Comparison of ENCODE assay signal across 1 cellular context in the genomic region with DNA sequence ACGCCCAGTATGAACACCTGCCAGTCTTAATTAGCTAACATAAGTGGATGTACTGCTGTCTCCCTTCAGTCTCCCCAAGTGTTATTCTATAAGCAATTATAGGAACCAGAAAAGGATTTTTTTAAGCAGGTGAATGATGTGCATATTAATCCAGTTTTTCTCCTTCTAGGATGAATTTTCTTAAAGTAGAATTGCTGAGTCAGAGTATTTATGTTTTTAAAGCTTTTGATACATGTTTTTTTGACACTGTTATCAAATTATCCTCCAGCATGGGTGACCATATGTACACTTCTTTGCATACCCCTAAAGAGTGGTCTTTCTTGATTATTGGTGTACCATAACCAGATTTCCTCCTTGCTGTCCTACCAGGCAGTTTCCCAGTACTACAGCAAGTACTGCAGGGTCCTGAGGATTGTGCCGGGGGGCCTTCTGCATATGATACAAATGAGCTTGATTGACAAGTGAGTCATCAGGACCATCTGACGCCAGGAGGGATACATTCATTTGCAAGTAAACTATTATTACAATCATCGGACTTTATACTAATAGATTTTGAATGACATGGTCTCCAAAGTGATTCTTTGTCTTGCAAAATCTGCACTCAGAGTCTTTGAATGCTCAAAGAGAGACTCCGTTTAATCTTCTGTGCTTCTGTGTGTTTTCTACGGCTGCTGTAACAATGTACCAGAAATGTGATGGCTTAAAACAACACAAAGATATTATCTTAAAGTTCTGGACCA.
TF ChIP-seq lines count a peak whose summit lies in the region.

No MANE protein-coding gene starts in this region.

TF ChIP-seq in GM23338, 12 proteins besides CTCF, POLR2A, EP300 and RAD21 (continued from another document):
- TF ChIP-seq, protein P1, sequence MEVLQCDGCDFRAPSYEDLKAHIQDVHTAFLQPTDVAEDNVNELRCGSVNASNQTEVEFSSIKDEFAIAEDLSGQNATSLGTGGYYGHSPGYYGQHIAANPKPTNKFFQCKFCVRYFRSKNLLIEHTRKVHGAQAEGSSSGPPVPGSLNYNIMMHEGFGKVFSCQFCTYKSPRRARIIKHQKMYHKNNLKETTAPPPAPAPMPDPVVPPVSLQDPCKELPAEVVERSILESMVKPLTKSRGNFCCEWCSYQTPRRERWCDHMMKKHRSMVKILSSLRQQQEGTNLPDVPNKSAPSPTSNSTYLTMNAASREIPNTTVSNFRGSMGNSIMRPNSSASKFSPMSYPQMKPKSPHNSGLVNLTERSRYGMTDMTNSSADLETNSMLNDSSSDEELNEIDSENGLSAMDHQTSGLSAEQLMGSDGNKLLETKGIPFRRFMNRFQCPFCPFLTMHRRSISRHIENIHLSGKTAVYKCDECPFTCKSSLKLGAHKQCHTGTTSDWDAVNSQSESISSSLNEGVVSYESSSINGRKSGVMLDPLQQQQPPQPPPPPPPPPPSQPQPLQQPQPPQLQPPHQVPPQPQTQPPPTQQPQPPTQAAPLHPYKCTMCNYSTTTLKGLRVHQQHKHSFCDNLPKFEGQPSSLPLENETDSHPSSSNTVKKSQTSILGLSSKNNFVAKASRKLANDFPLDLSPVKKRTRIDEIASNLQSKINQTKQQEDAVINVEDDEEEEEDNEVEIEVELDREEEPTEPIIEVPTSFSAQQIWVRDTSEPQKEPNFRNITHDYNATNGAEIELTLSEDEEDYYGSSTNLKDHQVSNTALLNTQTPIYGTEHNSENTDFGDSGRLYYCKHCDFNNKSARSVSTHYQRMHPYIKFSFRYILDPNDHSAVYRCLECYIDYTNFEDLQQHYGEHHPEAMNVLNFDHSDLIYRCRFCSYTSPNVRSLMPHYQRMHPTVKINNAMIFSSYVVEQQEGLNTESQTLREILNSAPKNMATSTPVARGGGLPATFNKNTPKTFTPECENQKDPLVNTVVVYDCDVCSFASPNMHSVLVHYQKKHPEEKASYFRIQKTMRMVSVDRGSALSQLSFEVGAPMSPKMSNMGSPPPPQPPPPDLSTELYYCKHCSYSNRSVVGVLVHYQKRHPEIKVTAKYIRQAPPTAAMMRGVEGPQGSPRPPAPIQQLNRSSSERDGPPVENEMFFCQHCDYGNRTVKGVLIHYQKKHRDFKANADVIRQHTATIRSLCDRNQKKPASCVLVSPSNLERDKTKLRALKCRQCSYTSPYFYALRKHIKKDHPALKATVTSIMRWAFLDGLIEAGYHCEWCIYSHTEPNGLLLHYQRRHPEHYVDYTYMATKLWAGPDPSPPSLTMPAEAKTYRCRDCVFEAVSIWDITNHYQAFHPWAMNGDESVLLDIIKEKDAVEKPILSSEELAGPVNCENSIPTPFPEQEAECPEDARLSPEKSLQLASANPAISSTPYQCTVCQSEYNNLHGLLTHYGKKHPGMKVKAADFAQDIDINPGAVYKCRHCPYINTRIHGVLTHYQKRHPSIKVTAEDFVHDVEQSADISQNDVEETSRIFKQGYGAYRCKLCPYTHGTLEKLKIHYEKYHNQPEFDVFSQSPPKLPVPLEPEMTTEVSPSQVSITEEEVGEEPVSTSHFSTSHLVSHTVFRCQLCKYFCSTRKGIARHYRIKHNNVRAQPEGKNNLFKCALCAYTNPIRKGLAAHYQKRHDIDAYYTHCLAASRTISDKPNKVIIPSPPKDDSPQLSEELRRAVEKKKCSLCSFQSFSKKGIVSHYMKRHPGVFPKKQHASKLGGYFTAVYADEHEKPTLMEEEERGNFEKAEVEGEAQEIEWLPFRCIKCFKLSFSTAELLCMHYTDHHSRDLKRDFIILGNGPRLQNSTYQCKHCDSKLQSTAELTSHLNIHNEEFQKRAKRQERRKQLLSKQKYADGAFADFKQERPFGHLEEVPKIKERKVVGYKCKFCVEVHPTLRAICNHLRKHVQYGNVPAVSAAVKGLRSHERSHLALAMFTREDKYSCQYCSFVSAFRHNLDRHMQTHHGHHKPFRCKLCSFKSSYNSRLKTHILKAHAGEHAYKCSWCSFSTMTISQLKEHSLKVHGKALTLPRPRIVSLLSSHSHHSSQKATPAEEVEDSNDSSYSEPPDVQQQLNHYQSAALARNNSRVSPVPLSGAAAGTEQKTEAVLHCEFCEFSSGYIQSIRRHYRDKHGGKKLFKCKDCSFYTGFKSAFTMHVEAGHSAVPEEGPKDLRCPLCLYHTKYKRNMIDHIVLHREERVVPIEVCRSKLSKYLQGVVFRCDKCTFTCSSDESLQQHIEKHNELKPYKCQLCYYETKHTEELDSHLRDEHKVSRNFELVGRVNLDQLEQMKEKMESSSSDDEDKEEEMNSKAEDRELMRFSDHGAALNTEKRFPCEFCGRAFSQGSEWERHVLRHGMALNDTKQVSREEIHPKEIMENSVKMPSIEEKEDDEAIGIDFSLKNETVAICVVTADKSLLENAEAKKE (CRISPR knock-in tag; IDR thresholded peaks at IDR 0.05), result no peak
- TF ChIP-seq NANOG (IDR thresholded peaks at IDR 0.05; ENCODE audit: borderline replicate concordance) (no peak), ZNF331 (CRISPR knock-in tag; IDR thresholded peaks at IDR 0.05; ENCODE audit: low read depth) (no peak)
